ENCODE assay signal across 11 cellular contexts in genomic region chr1:243550276-243550675, GRCh38.
"Had no signal": no experiment of that assay in that cellular context is flagged by ENCODE, and none has a peak within 500 bp of the region (broad histone marks: within the 10 kb centered on the region; RNA-seq: fewer than 3 reads in every experiment).

No MANE protein-coding gene starts in this region.

- H3K27ac Mint-ChIP-seq: activated CD4-positive, alpha-beta T cell treated with anti-CD3 and anti-CD28 coated beads, Interleukin-2, amount 10 ng/mL, durations not matched to agents 7 days and 5 days; nephron had no signal

- H3K27me3 Mint-ChIP-seq: activated CD4-positive, alpha-beta T cell treated with anti-CD3 and anti-CD28 coated beads, Interleukin-2, amount 10 ng/mL, durations not matched to agents 7 days and 5 days had no signal

- H3K4me3 ChIP-seq: cardiac muscle cell, mucosa of descending colon had no signal

- H3K4me3 Mint-ChIP-seq: activated CD4-positive, alpha-beta T cell treated with anti-CD3 and anti-CD28 coated beads, Interleukin-2, amount 10 ng/mL, durations not matched to agents 7 days and 5 days; nephron had no signal

- H3K4me1 Mint-ChIP-seq: nephron had no signal

- H3K27ac ChIP-seq: cardiac muscle cell had no signal

- DNase-seq: activated CD4-positive, alpha-beta T cell treated with anti-CD3 and anti-CD28 coated beads, Interleukin-2, amount 10 ng/mL, durations not matched to agents 7 days and 5 days; activated CD4-positive, CD25-positive, alpha-beta regulatory T cell; activated naive CD4-positive, alpha-beta T cell treated with anti-CD3 and anti-CD28 coated beads, Interleukin-2, amount 50 U/mL, for 16 hours; activated T-cell treated with anti-CD3 and anti-CD28 coated beads, Interleukin-2, amount 50 U/mL, for 1 hour; amniotic stem cell; mucosa of descending colon; stimulated activated CD4-positive, alpha-beta T cell treated with anti-CD3 and anti-CD28 coated beads, Interleukin-4, amount 100 ng/mL, for 4 hours had no signal

- H3K36me3 ChIP-seq: cardiac muscle cell had no signal

- ATAC-seq: mucosa of descending colon had no signal

- H3K27me3 ChIP-seq: cardiac muscle cell had no signal

- H3K9me3 ChIP-seq: mucosa of descending colon had no signal

- FAIRE-seq: colon, urothelium cell line had no signal

- H3K9me3 Mint-ChIP-seq: activated CD4-positive, alpha-beta T cell treated with anti-CD3 and anti-CD28 coated beads, Interleukin-2, amount 10 ng/mL, durations not matched to agents 7 days and 5 days; nephron had no signal
